In genomic region chr5:149930754-149931574, GRCh38 we compare ENCODE assay signal across 21 cellular contexts. TPM values are rescaled to one million over a fixed set of nuclear protein-coding genes. Genes with fewer than 3 reads are reported as not detected.
A peak's percentile ranks its signal among the peaks of the same experiment; 100 is the strongest.
DNase-seq lines count a peak whose midpoint lies in the region; ATAC-seq and TF ChIP-seq lines count a peak whose summit lies in the region.
"Had no signal": no experiment of that assay in that cellular context is flagged by ENCODE, and none has a peak within 500 bp of the region (broad histone marks: within the 10 kb centered on the region; RNA-seq: fewer than 3 reads in every experiment).

No MANE protein-coding gene starts in this region.

- H3K4me3 ChIP-seq in body of pancreas (no peak overlapping the region), lower lobe of right lung (peak overlapping the region; percentile 12)

- TF ChIP-seq CTCF in body of pancreas (IDR thresholded peaks at IDR 0.05) (no peak), lower lobe of right lung (IDR thresholded peaks at IDR 0.05) (no peak)

- H3K36me3 ChIP-seq in body of pancreas (replicated peaks in 1 of 2; ENCODE audit: insufficient read depth in 1 of 2, low read depth in 2 of 2) = no peaks in the 10 kb centered on the region
- H3K36me3 ChIP-seq in lower lobe of right lung = no peaks in the 10 kb centered on the region
- H3K36me3 ChIP-seq: gastroesophageal sphincter, MG63 had no signal

- 61 to 63% methylated on average over 7 of the region's 7 CpGs for WGBS in body of pancreas, 2 donors

- ATAC-seq in left cardiac atrium (peak; percentile 14 to 73), Right ventricle myocardium inferior (no peak), body of pancreas (no peak), lower lobe of right lung (no peak)
- ATAC-seq: gastroesophageal sphincter; naive thymus-derived CD4-positive, alpha-beta T cell; stimulated activated effector memory CD8-positive, alpha-beta T cell treated with anti-CD3 and anti-CD28 coated beads, Interleukin-12 subunit alpha, Interleukin-12 subunit beta, amount 100 ng/mL, for 72 hours had no signal

- H3K9me3 ChIP-seq in body of pancreas (no peaks in the 10 kb centered on the region), lower lobe of right lung (no peaks in the 10 kb centered on the region)
- H3K9me3 ChIP-seq: gastroesophageal sphincter, MG63 had no signal

- no peaks in the 10 kb centered on the region for H3K4me1 ChIP-seq in body of pancreas
- no peaks in the 10 kb centered on the region for H3K4me1 ChIP-seq in lower lobe of right lung
- H3K4me1 ChIP-seq: gastroesophageal sphincter had no signal

- no peak for TF ChIP-seq POLR2A in body of pancreas (IDR thresholded peaks at IDR 0.05)

- intact Hi-C loops in left cardiac atrium (cut with DNase I) = no loop called here
- intact Hi-C loops in Right ventricle myocardium inferior (cut with DNase I) = no loop called here
- intact Hi-C loops in body of pancreas (cut with DNase I) = no loop called here
- intact Hi-C loops in lower lobe of right lung (cut with DNase I) = no loop called here

- H3K27ac ChIP-seq in body of pancreas (peak overlapping the region in 3 of 4 donors; percentile 49 to 58 (median 57)), lower lobe of right lung (no peak overlapping the region)
- H3K27ac ChIP-seq: gastroesophageal sphincter had no signal

- no peaks in the 10 kb centered on the region for H3K27me3 ChIP-seq in body of pancreas
- H3K27me3 ChIP-seq in lower lobe of right lung (ENCODE audit: low read depth) = no peaks in the 10 kb centered on the region
- H3K27me3 ChIP-seq: MG63 had no signal

- DNase-seq in left cardiac atrium (no peak), Right ventricle myocardium inferior (ENCODE audit: missing footprints) (no peak), body of pancreas (no peak), lower lobe of right lung (no peak), NK-92 (lab: John Stamatoyannopoulos, UW; ENCODE audit: unreplicated experiment) (no peak), SKM-1 (lab: John Stamatoyannopoulos, UW; ENCODE audit: unreplicated experiment) (no peak), EL (no peak), GM19240 (ENCODE audit: insufficient read length, low spot score) (no peak)
- DNase-seq: activated CD4-positive, alpha-beta T cell treated with anti-CD3 and anti-CD28 coated beads, Interleukin-2, amount 10 ng/mL, durations not matched to agents 24 days and 14 days; aorta; CD4-positive, alpha-beta memory T cell; naive thymus-derived CD4-positive, alpha-beta T cell; NCI-H1694 treated with DMSO at 0.1 percent for 48 hours; NCI-H345; SIG-M5; T1000 had no signal

RNA-seq across cellular contexts. Expression of gene PDE6A, which starts 13.6 kb away (rescaled TPM):
- total RNA-seq in left cardiac atrium (under 1 TPM in 1 of 2 donors, not detected in 1; 0.16 TPM), Right ventricle myocardium inferior (0.05 TPM), body of pancreas (not detected), lower lobe of right lung (not detected)
- total RNA-seq: activated CD4-positive, alpha-beta T cell treated with anti-CD3 and anti-CD28 coated beads, Interleukin-2, amount 10 ng/mL, durations not matched to agents 24 days and 14 days; aorta; CD4-positive, alpha-beta memory T cell; liver; naive thymus-derived CD4-positive, alpha-beta T cell; posterior vena cava had no signal

RNA-seq across cellular contexts. Expression of gene SLC26A2, which starts 29.6 kb away (rescaled TPM):
- total RNA-seq in left cardiac atrium (10 to 100 TPM in 1 of 2 donors, 1 to 10 TPM in 1; 6.3 to 12.6 TPM), Right ventricle myocardium inferior (4.3 TPM), body of pancreas (1 to 10 TPM; 2.3 to 6.5 TPM), lower lobe of right lung (14.7 TPM)

Comparison
In these comparisons a context has a peak if more than half of its experiments do, and no peak if none do; other contexts are left out.
1. ATAC-seq: peak in left cardiac atrium (2 of 2); none in Right ventricle myocardium inferior (single experiment), body of pancreas (single experiment) and lower lobe of right lung (0 of 2).